Comparison of ENCODE assay signal across 11 cellular contexts in genomic region chr2:167289651-167290410, GRCh38. TPM values are rescaled to one million over a fixed set of nuclear protein-coding genes. Genes with fewer than 3 reads are reported as not detected.
"Had no signal": no experiment of that assay in that cellular context is flagged by ENCODE, and none has a peak within 500 bp of the region (broad histone marks: within the 10 kb centered on the region; RNA-seq: fewer than 3 reads in every experiment).

No MANE protein-coding gene starts in this region.

- DNase-seq: activated CD4-positive, alpha-beta memory T cell treated with anti-CD3 and anti-CD28 coated beads, Interleukin-2, amount 10 ng/mL, durations not matched to agents 7 days and 5 days; activated gamma-delta T cell; activated naive CD8-positive, alpha-beta T cell treated with anti-CD3 and anti-CD28 coated beads for 36 hours; activated T-cell treated with anti-CD3 and anti-CD28 coated beads, Interleukin-2, amount 50 U/mL, for 48 hours; anterior cingulate cortex; colonic mucosa; stomach had no signal

- H3K4me3 ChIP-seq: colonic mucosa, hepatocyte, stomach, thoracic aorta had no signal

- H3K4me1 ChIP-seq: colonic mucosa had no signal

- H2AFZ ChIP-seq: hepatocyte had no signal

- H3K4me2 ChIP-seq: hepatocyte had no signal

- H3K9me3 ChIP-seq: colonic mucosa, stomach, thoracic aorta had no signal

- H3K36me3 ChIP-seq: colonic mucosa, stomach, thoracic aorta had no signal

- H3K79me2 ChIP-seq: hepatocyte had no signal

- FAIRE-seq: frontal cortex had no signal

- H3K27ac ChIP-seq: colonic mucosa, hepatocyte, stomach, thoracic aorta had no signal

RNA-seq across cellular contexts. Expression of gene B3GALT1, which starts 3.0 kb away (rescaled TPM):
- total RNA-seq: activated CD4-positive, alpha-beta memory T cell treated with anti-CD3 and anti-CD28 coated beads, Interleukin-2, amount 10 ng/mL, durations not matched to agents 7 days and 5 days; activated naive CD8-positive, alpha-beta T cell treated with anti-CD3 and anti-CD28 coated beads for 36 hours; pulmonary artery endothelial cell had no signal
